In genomic region chr12:103105971-103106597, GRCh38 we compare ENCODE assay signal across 13 cellular contexts.
DNase-seq lines count a peak whose midpoint lies in the region; ATAC-seq lines count a peak whose summit lies in the region.
"Had no signal": no experiment of that assay in that cellular context is flagged by ENCODE, and none has a peak within 500 bp of the region (broad histone marks: within the 10 kb centered on the region; RNA-seq: fewer than 3 reads in every experiment).

No MANE protein-coding gene starts in this region.

- no peaks in the 10 kb centered on the region for H3K9me3 ChIP-seq in CD8-positive, alpha-beta memory T cell (ENCODE audit: low read length)

- H3K4me1 ChIP-seq in CD8-positive, alpha-beta memory T cell (ENCODE audit: insufficient read depth, low read length), result no peaks in the 10 kb centered on the region

- no peak for DNase-seq in CD8-positive, alpha-beta memory T cell
- DNase-seq in GM03348 (ENCODE audit: low spot score) (no peak), NCI-H1417 treated with DMSO at 0.1 percent for 48 hours (lab: John Stamatoyannopoulos, UW) (no peak)
- DNase-seq: activated CD8-positive, alpha-beta memory T cell treated with anti-CD3 and anti-CD28 coated beads for 24 hours; DMS53; mesenchymal stem cell; T-helper 9 cell had no signal

- CTCF ChIA-PET in CD8-positive, alpha-beta memory T cell (lab: Charles Lee), result no interaction called here

- H3K36me3 ChIP-seq in CD8-positive, alpha-beta memory T cell (ENCODE audit: insufficient read depth, low read length), result no peaks in the 10 kb centered on the region

- no peak overlapping the region for H3K4me3 Mint-ChIP-seq in CD8-positive, alpha-beta memory T cell
- H3K4me3 Mint-ChIP-seq: activated naive CD8-positive, alpha-beta T cell had no signal

- H3K4me3 ChIP-seq in CD8-positive, alpha-beta memory T cell (ENCODE audit: low read length), result no peak overlapping the region

- no peaks in the 10 kb centered on the region for H3K27me3 ChIP-seq in CD8-positive, alpha-beta memory T cell (ENCODE audit: insufficient read depth, low read length, poor library complexity, severe bottlenecking)

- H3K36me3 Mint-ChIP-seq in CD8-positive, alpha-beta memory T cell, result no peaks in the 10 kb centered on the region
- H3K36me3 Mint-ChIP-seq: activated naive CD8-positive, alpha-beta T cell had no signal

- H3K9me3 Mint-ChIP-seq in CD8-positive, alpha-beta memory T cell, result peaks cover 0 to 4% (median 0%) of the 10 kb centered on the region in 5 donors

- ATAC-seq in GM18499 (IDR thresholded peaks at IDR 0.05; ENCODE audit: insufficient read depth, unreplicated experiment) (peak; percentile 58), GM19467 (IDR thresholded peaks at IDR 0.05; ENCODE audit: unreplicated experiment) (peak; percentile 60), HG02798 (IDR thresholded peaks at IDR 0.05; ENCODE audit: poor library complexity, unreplicated experiment) (peak; percentile 54), HG03442 (IDR thresholded peaks at IDR 0.05; ENCODE audit: unreplicated experiment) (peak; percentile 64), esophagus mucosa (no peak)

- H3K27ac ChIP-seq in CD8-positive, alpha-beta memory T cell (ENCODE audit: low read depth, low read length), result no peak overlapping the region

- POLR2A ChIA-PET in CD8-positive, alpha-beta memory T cell (lab: Charles Lee), result no interaction called here

- no peaks in the 10 kb centered on the region for H3K27me3 Mint-ChIP-seq in CD8-positive, alpha-beta memory T cell

- no peaks in the 10 kb centered on the region for H3K4me1 Mint-ChIP-seq in CD8-positive, alpha-beta memory T cell

- H3K27ac Mint-ChIP-seq in CD8-positive, alpha-beta memory T cell, result no peak overlapping the region
- H3K27ac Mint-ChIP-seq: activated naive CD8-positive, alpha-beta T cell had no signal
